ENCODE assay signal across 11 cellular contexts in genomic region chr5:150498971-150499370, GRCh38. TPM values are rescaled to one million over a fixed set of nuclear protein-coding genes. Genes with fewer than 3 reads are reported as not detected.
A peak's percentile ranks its signal among the peaks of the same experiment; 100 is the strongest.
DNase-seq lines count a peak whose midpoint lies in the region; ATAC-seq and TF ChIP-seq lines count a peak whose summit lies in the region.
"Had no signal": no experiment of that assay in that cellular context is flagged by ENCODE, and none has a peak within 500 bp of the region (broad histone marks: within the 10 kb centered on the region; RNA-seq: fewer than 3 reads in every experiment).

No MANE protein-coding gene starts in this region.

- BruUV-seq in HCT116 (replicated peaks; lab: Mats Ljungman, UMichigan): no TSS peak

- H3K27me3 ChIP-seq in HCT116 (ENCODE audit: insufficient read depth, low read length) (no peaks in the 10 kb centered on the region), breast epithelium (no peaks in the 10 kb centered on the region), lower lobe of right lung (ENCODE audit: low read depth) (no peaks in the 10 kb centered on the region), subcutaneous abdominal adipose tissue (ENCODE audit: control insufficient read depth in 5 of 5, insufficient read depth in 4 of 5, low read length in 5 of 5) (no peaks in the 10 kb centered on the region)
- H3K27me3 ChIP-seq: SJCRH30 had no signal

- no peak for DNase-seq in HCT116 (ENCODE audit: low read depth, low spot score)
- no peak for DNase-seq in breast epithelium (ENCODE audit: low spot score in 2 of 2)
- no peak for DNase-seq in lower lobe of right lung
- no peak for DNase-seq in CD1c-positive myeloid dendritic cell (ENCODE audit: extremely low spot score)
- no peak for DNase-seq in GM19240 (ENCODE audit: insufficient read length, low spot score)
- no peak for DNase-seq in NCI-H2029 (lab: John Stamatoyannopoulos, UW)
- DNase-seq: activated naive CD8-positive, alpha-beta T cell treated with anti-CD3 and anti-CD28 coated beads, Interleukin-2, amount 10 ng/mL, durations not matched to agents 7 days and 5 days; NCI-H1048; SJCRH30 had no signal

- H3K79me2 ChIP-seq in HCT116 (ENCODE audit: insufficient read depth, low read length): peaks cover 69% of the 10 kb centered on the region

- no peak for TF ChIP-seq RAD21 in HCT116 (IDR thresholded peaks at IDR 0.05; ENCODE audit: low read depth)

- ATAC-seq in HCT116: no peak
- no peak for ATAC-seq in lower lobe of right lung
- ATAC-seq in GM18873 (IDR thresholded peaks at IDR 0.05; ENCODE audit: low FRiP score, unreplicated experiment): no peak

- H3K36me3 ChIP-seq in HCT116 (ENCODE audit: control insufficient read depth in 1 of 2, insufficient read depth in 2 of 2, low read length in 2 of 2): no peaks in the 10 kb centered on the region
- H3K36me3 ChIP-seq in breast epithelium: no peaks in the 10 kb centered on the region
- H3K36me3 ChIP-seq in lower lobe of right lung: no peaks in the 10 kb centered on the region
- peaks cover 0 to 5% (median 0%) of the 10 kb centered on the region in 5 donors for H3K36me3 ChIP-seq in subcutaneous abdominal adipose tissue (ENCODE audit: control insufficient read depth in 5 of 5, insufficient read depth in 5 of 5, low read length in 5 of 5)
- H3K36me3 ChIP-seq: SJCRH30 had no signal

- peak overlapping the region; percentile 65 for H3K4me2 ChIP-seq in HCT116 (ENCODE audit: low read length)

- no peak overlapping the region for H3K9ac ChIP-seq in HCT116 (ENCODE audit: low read length)
- peak overlapping the region in 2 of 5 donors; percentile 10 to 25 for H3K9ac ChIP-seq in subcutaneous abdominal adipose tissue (ENCODE audit: low read length in 5 of 5)

- CTCF ChIA-PET in HCT116 (lab: Charles Lee): interaction anchor here (1.0 kb wide), 1 partner anchor 281 kb away, joined by 3 read pairs; no protein-coding TSS in a partner anchor

- no peak overlapping the region for H2AFZ ChIP-seq in HCT116 (ENCODE audit: low read depth, low read length, poor library complexity, severe bottlenecking)

- H4K20me1 ChIP-seq in HCT116 (ENCODE audit: insufficient read depth): no peaks in the 10 kb centered on the region

- H3K9me2 ChIP-seq in HCT116 (ENCODE audit: insufficient read depth): no peaks in the 10 kb centered on the region

- intact Hi-C loops in HCT116 (cut with micrococcal nuclease): no loop called here
- intact Hi-C loops in breast epithelium (cut with DNase I; ENCODE audit: low total_unique reads): no loop called here
- intact Hi-C loops in lower lobe of right lung (cut with DNase I): no loop called here

- no peak for TF ChIP-seq POLR2A in HCT116 (IDR thresholded peaks at IDR 0.05; ENCODE audit: borderline replicate concordance, extremely low read depth, insufficient read depth, insufficient read length)
- TF ChIP-seq POLR2A in breast epithelium (IDR thresholded peaks at IDR 0.05): no peak

- RAD21 ChIA-PET in HCT116 (lab: Charles Lee; ENCODE audit: low non-redundant PET in 1 of 2, low total read pairs in 2 of 2, uncharacterized antibody in 2 of 2, unreplicated experiment in 2 of 2): no interaction called here

- no peak overlapping the region for H3K27ac ChIP-seq in HCT116 (ENCODE audit: low read depth, low read length)
- H3K27ac ChIP-seq in breast epithelium: peak overlapping the region; percentile 96 to 99
- H3K27ac ChIP-seq in lower lobe of right lung: peak overlapping the region; percentile 78
- peak overlapping the region; percentile 91 for H3K27ac ChIP-seq in subcutaneous abdominal adipose tissue (ENCODE audit: low read depth, low read length)
- H3K27ac ChIP-seq: SJCRH30 had no signal

- H3K4me3 ChIP-seq in HCT116 (replicated peaks in 1 of 2; ENCODE audit: low read depth in 1 of 2, low read length in 2 of 2): no peak overlapping the region
- H3K4me3 ChIP-seq in breast epithelium: no peak overlapping the region
- H3K4me3 ChIP-seq in lower lobe of right lung: no peak overlapping the region
- H3K4me3 ChIP-seq in subcutaneous abdominal adipose tissue (ENCODE audit: low read depth in 1 of 5, low read length in 5 of 5): no peak overlapping the region
- H3K4me3 ChIP-seq: SJCRH30 had no signal

- H3K9me3 ChIP-seq in HCT116 (ENCODE audit: control insufficient read depth in 1 of 2, insufficient read depth in 1 of 2, low read depth in 1 of 2, low read length in 2 of 2) (no peaks in the 10 kb centered on the region), breast epithelium (no peaks in the 10 kb centered on the region), lower lobe of right lung (no peaks in the 10 kb centered on the region), subcutaneous abdominal adipose tissue (ENCODE audit: control insufficient read depth in 5 of 5, low read length in 5 of 5) (no peaks in the 10 kb centered on the region)
- H3K9me3 ChIP-seq: SJCRH30 had no signal

- peaks cover 34 to 59% of the 10 kb centered on the region in 2 experiments for H3K4me1 ChIP-seq in HCT116 (ENCODE audit: control insufficient read depth in 1 of 2, insufficient read depth in 2 of 2, low read length in 2 of 2)
- H3K4me1 ChIP-seq in breast epithelium: peaks cover 55 to 64% of the 10 kb centered on the region in 2 donors
- H3K4me1 ChIP-seq in lower lobe of right lung: peaks cover 77% of the 10 kb centered on the region
- H3K4me1 ChIP-seq in subcutaneous abdominal adipose tissue (ENCODE audit: control insufficient read depth in 5 of 5, insufficient read depth in 5 of 5, low read length in 5 of 5): peaks cover 28 to 79% (median 76%) of the 10 kb centered on the region in 5 donors

- no peak for TF ChIP-seq CTCF in HCT116 (IDR thresholded peaks at IDR 0.05 in 2 of 3, conservative IDR thresholded peaks at IDR 0.05 in 1 of 3; ENCODE audit: borderline replicate concordance in 1 of 3, insufficient read depth in 1 of 3, low read depth in 2 of 3, low read length in 2 of 3)
- no peak for TF ChIP-seq CTCF in breast epithelium (IDR thresholded peaks at IDR 0.05)
- TF ChIP-seq CTCF in lower lobe of right lung (IDR thresholded peaks at IDR 0.05): no peak

- POLR2A ChIA-PET in HCT116 (lab: Charles Lee): interaction anchor here (2.6 kb wide), 1 partner anchor 49 kb away, joined by 10 read pairs; the partner anchor contains the start of gene RPS14

TF ChIP-seq in HCT116, 20 proteins besides CTCF, POLR2A, EP300 and RAD21 (continues in another document):
- TF ChIP-seq ZNF274 (IDR thresholded peaks at IDR 0.05; ENCODE audit: low read depth, low read length) (no peak), FOSL1 (IDR thresholded peaks at IDR 0.05; ENCODE audit: low read depth) (no peak), ZBTB33 (IDR thresholded peaks at IDR 0.05; ENCODE audit: extremely low read depth, insufficient replicate concordance, low read length) (no peak), SRF (IDR thresholded peaks at IDR 0.05; ENCODE audit: low read depth) (no peak), ZFX (IDR thresholded peaks at IDR 0.05) (no peak), REST (IDR thresholded peaks at IDR 0.05; ENCODE audit: low read depth) (no peak), MAX (IDR thresholded peaks at IDR 0.05) (no peak), ELF1 (IDR thresholded peaks at IDR 0.05; ENCODE audit: borderline replicate concordance, low read depth) (no peak), SIN3A (IDR thresholded peaks at IDR 0.05; ENCODE audit: low read depth) (no peak), JUND (IDR thresholded peaks at IDR 0.05) (no peak)

RNA-seq across cellular contexts. Expression of gene NDST1, which starts 9.0 kb away (rescaled TPM):
- total RNA-seq in HCT116 (2021; ENCODE audit: unreplicated experiment) (33.1 TPM), breast epithelium (10 to 100 TPM; 46.7 to 92.3 (median 74.1) TPM), lower lobe of right lung (117 TPM)
- 14.9 and 19.5 TPM in 2 replicates for polyA plus RNA-seq in HCT116 (2012)

RNA-seq across cellular contexts. Expression of gene RPS14, which starts 49.4 kb away (rescaled TPM):
- total RNA-seq in HCT116 (2021; ENCODE audit: unreplicated experiment): 2,557 TPM
- polyA plus RNA-seq in HCT116 (2012): 4,169 and 4,510 TPM in 2 replicates
- 1,000 to 10,000 TPM; 3,271 to 4,472 (median 4,011) TPM for total RNA-seq in breast epithelium
- total RNA-seq in lower lobe of right lung: 1,651 TPM
